ENCODE assay signal across 17 cellular contexts in genomic region chr1:26779093-26779668, GRCh38. TPM values are rescaled to one million over a fixed set of nuclear protein-coding genes. Genes with fewer than 3 reads are reported as not detected.
A peak's percentile ranks its signal among the peaks of the same experiment; 100 is the strongest.
DNase-seq lines count a peak whose midpoint lies in the region; ATAC-seq and TF ChIP-seq lines count a peak whose summit lies in the region.
"Had no signal": no experiment of that assay in that cellular context is flagged by ENCODE, and none has a peak within 500 bp of the region (broad histone marks: within the 10 kb centered on the region; RNA-seq: fewer than 3 reads in every experiment).

No MANE protein-coding gene starts in this region.

- H3K9me3 Mint-ChIP-seq in activated naive CD8-positive, alpha-beta T cell (ENCODE audit: low read depth): no peaks in the 10 kb centered on the region
- H3K9me3 Mint-ChIP-seq in natural killer cell treated with Interleukin-12 subunit alpha and Interleukin-12 subunit beta and Interleukin-15 and Interleukin-18, amount 100 ng/mL, for 72 hours: no peaks in the 10 kb centered on the region

- peaks cover 32% of the 10 kb centered on the region for H3K4me1 Mint-ChIP-seq in activated naive CD8-positive, alpha-beta T cell (ENCODE audit: low read depth)
- H3K4me1 Mint-ChIP-seq in natural killer cell treated with Interleukin-12 subunit alpha and Interleukin-12 subunit beta and Interleukin-15 and Interleukin-18, amount 100 ng/mL, for 72 hours (ENCODE audit: low read depth in 2 of 2): peaks cover 41 to 42% of the 10 kb centered on the region in 2 donors

- H3K4me2 ChIP-seq in smooth muscle cell: no peak overlapping the region

- peak in 1 of 2 donors; percentile 7 for ATAC-seq in natural killer cell treated with Interleukin-12 subunit alpha and Interleukin-12 subunit beta and Interleukin-15 and Interleukin-18, amount 100 ng/mL, for 72 hours
- ATAC-seq: left colon had no signal

- H3K36me3 Mint-ChIP-seq in activated naive CD8-positive, alpha-beta T cell: peaks cover 15% of the 10 kb centered on the region
- H3K36me3 Mint-ChIP-seq in natural killer cell treated with Interleukin-12 subunit alpha and Interleukin-12 subunit beta and Interleukin-15 and Interleukin-18, amount 100 ng/mL, for 72 hours: peaks cover 38% of the 10 kb centered on the region

- H3K79me2 ChIP-seq in smooth muscle cell (ENCODE audit: low read depth): peaks cover 38% of the 10 kb centered on the region

- H3K4me1 ChIP-seq in smooth muscle cell (ENCODE audit: low read depth): no peaks in the 10 kb centered on the region

- H3K27me3 Mint-ChIP-seq in activated naive CD8-positive, alpha-beta T cell: no peaks in the 10 kb centered on the region
- no peaks in the 10 kb centered on the region for H3K27me3 Mint-ChIP-seq in natural killer cell treated with Interleukin-12 subunit alpha and Interleukin-12 subunit beta and Interleukin-15 and Interleukin-18, amount 100 ng/mL, for 72 hours

- H3K27ac ChIP-seq in smooth muscle cell (ENCODE audit: low read depth): no peak overlapping the region
- H3K27ac ChIP-seq: GM23248, right atrium auricular region had no signal

- no peaks in the 10 kb centered on the region for H3K27me3 ChIP-seq in smooth muscle cell (ENCODE audit: low read depth)
- H3K27me3 ChIP-seq: right atrium auricular region had no signal

- H3K4me3 ChIP-seq in smooth muscle cell: no peak overlapping the region
- H3K4me3 ChIP-seq: GM23248, right atrium auricular region had no signal

- peaks cover 34% of the 10 kb centered on the region for H3F3A ChIP-seq in smooth muscle cell (ENCODE audit: low read depth)

- DNase-seq in NOMO-1 treated with DMSO at 0.1 percent for 48 hours (lab: John Stamatoyannopoulos, UW; ENCODE audit: unreplicated experiment) (peak; percentile 39), NOMO-1 (lab: John Stamatoyannopoulos, UW; ENCODE audit: unreplicated experiment in 2 of 2) (no peak), Kasumi-1 (lab: John Stamatoyannopoulos, UW) (peak; percentile 20 to 32), NCI-H1417 treated with DMSO at 0.1 percent for 48 hours (lab: John Stamatoyannopoulos, UW) (no peak), smooth muscle cell (lab: John Stamatoyannopoulos, UW; ENCODE audit: unreplicated experiment) (no peak)
- no peak for DNase-seq in natural killer cell treated with Interleukin-12 subunit alpha and Interleukin-12 subunit beta and Interleukin-15 and Interleukin-18, amount 100 ng/mL, for 72 hours (ENCODE audit: low spot score)
- no peak for DNase-seq in stimulated activated CD4-positive, alpha-beta T cell treated with anti-CD3 and anti-CD28 coated beads, Interleukin-4, amount 100 ng/mL, for 4 hours
- DNase-seq: 8988T; GM23248; hippocampal formation; left colon; NCI-H2081; NCI-H526 treated with DMSO at 0.1 percent for 48 hours; stimulated activated CD4-positive, alpha-beta T cell treated with anti-CD3 and anti-CD28 coated beads, Interleukin-4, amount 100 ng/mL, for 1 hour; stimulated activated naive CD4-positive, alpha-beta T cell had no signal

- TF ChIP-seq CTCF in smooth muscle cell (IDR thresholded peaks at IDR 0.05; ENCODE audit: borderline replicate concordance, insufficient read depth, poor library complexity, severe bottlenecking): no peak

- H3K4me3 Mint-ChIP-seq in activated naive CD8-positive, alpha-beta T cell: no peak overlapping the region
- no peak overlapping the region for H3K4me3 Mint-ChIP-seq in natural killer cell treated with Interleukin-12 subunit alpha and Interleukin-12 subunit beta and Interleukin-15 and Interleukin-18, amount 100 ng/mL, for 72 hours

- peaks cover 59% of the 10 kb centered on the region for H4K20me1 ChIP-seq in smooth muscle cell (ENCODE audit: low read depth)

- H2AFZ ChIP-seq in smooth muscle cell (ENCODE audit: low read depth): no peak overlapping the region
- H2AFZ ChIP-seq: GM23248 had no signal

- peak overlapping the region; percentile 84 for H3K27ac Mint-ChIP-seq in activated naive CD8-positive, alpha-beta T cell
- peak overlapping the region; percentile 54 to 71 for H3K27ac Mint-ChIP-seq in natural killer cell treated with Interleukin-12 subunit alpha and Interleukin-12 subunit beta and Interleukin-15 and Interleukin-18, amount 100 ng/mL, for 72 hours

- WGBS in smooth muscle cell (ENCODE audit: low lambda C conversion rate): 86% methylated on average over 11 of the region's 11 CpGs

- H3K9me3 ChIP-seq in smooth muscle cell (replicated peaks; ENCODE audit: low read depth): no peaks in the 10 kb centered on the region
- H3K9me3 ChIP-seq: right atrium auricular region had no signal

- no peak overlapping the region for H3K9ac ChIP-seq in smooth muscle cell (ENCODE audit: low read depth)
- H3K9ac ChIP-seq: GM23248 had no signal

- H3K36me3 ChIP-seq in smooth muscle cell (ENCODE audit: low read depth): peaks cover 21% of the 10 kb centered on the region

RNA-seq across cellular contexts. Expression of gene PIGV, which starts 8.6 kb away (rescaled TPM):
- total RNA-seq in natural killer cell treated with Interleukin-12 subunit alpha and Interleukin-12 subunit beta and Interleukin-15 and Interleukin-18, amount 100 ng/mL, for 72 hours: 10 to 100 TPM; 44.3 to 60.2 TPM
- 9.9 and 13.8 TPM in 2 replicates for total RNA-seq in smooth muscle cell
- polyA plus RNA-seq in smooth muscle cell: 8.7 and 9.4 TPM in 2 replicates

RNA-seq across cellular contexts. Expression of gene ZDHHC18, which starts 47.3 kb away (rescaled TPM):
- 100 to 1,000 TPM in 1 of 2 donors, 10 to 100 TPM in 1; 87.2 to 106 TPM for total RNA-seq in natural killer cell treated with Interleukin-12 subunit alpha and Interleukin-12 subunit beta and Interleukin-15 and Interleukin-18, amount 100 ng/mL, for 72 hours
- 16.7 and 52.5 TPM in 2 replicates for total RNA-seq in smooth muscle cell
- 20.3 and 20.8 TPM in 2 replicates for polyA plus RNA-seq in smooth muscle cell

Comparison
In these comparisons a context has a peak if more than half of its experiments do, and no peak if none do; other contexts are left out.
1. DNase-seq: peak in NOMO-1 treated with DMSO at 0.1 percent for 48 hours (single experiment) and Kasumi-1 (2 of 2); none in NOMO-1 (0 of 2), natural killer cell treated with Interleukin-12 subunit alpha and Interleukin-12 subunit beta and Interleukin-15 and Interleukin-18, amount 100 ng/mL, for 72 hours (single experiment), NCI-H1417 treated with DMSO at 0.1 percent for 48 hours (single experiment), stimulated activated CD4-positive, alpha-beta T cell treated with anti-CD3 and anti-CD28 coated beads, Interleukin-4, amount 100 ng/mL, for 4 hours (0 of 2) and smooth muscle cell (single experiment).